ENCODE assay signal across 9 cellular contexts in the genomic region with DNA sequence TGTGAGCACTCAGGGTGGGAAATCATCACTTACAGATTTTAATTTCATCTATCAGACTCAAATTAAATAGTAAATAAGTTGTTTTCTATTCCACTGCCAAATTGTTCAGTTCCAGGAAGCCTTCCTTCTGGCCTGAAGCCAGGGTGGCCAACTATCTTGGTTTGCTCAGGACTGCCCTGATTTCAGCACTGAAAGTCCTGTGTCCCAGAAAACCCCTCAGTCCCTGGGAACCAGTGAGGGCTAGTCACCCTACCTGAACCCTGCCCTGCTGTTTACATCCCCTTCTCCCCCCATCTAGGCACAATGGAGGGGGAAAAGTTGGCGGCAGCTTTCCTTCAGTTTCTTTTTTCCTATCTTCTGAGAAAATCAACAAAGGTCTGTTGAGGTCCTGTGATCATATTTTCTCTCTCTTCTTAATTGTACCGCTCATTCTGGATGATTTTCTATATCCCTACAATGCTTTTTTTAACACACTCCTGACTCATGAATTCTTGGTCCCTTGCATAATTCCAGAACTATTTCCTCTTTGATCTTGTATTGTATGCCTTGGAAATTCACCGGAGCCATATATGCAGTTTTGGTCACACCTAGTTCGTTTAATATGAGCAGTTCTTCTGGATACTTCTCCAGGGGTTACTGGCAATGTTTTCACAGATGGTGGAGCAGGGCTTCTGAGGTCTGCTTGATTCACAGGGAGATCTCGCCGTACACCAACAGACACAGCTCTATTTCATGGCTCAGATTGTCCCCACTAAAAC.
A peak's percentile ranks its signal among the peaks of the same experiment; 100 is the strongest.
DNase-seq lines count a peak whose midpoint lies in the region; ATAC-seq, FAIRE-seq and TF ChIP-seq lines count a peak whose summit lies in the region.
"Had no signal": no experiment of that assay in that cellular context is flagged by ENCODE, and none has a peak within 500 bp of the region (broad histone marks: within the 10 kb centered on the region; RNA-seq: fewer than 3 reads in every experiment).

No MANE protein-coding gene starts in this region.

- POLR2A ChIA-PET in IMR-90 (lab: Charles Lee; ENCODE audit: unreplicated experiment): no interaction called here

- in situ Hi-C loops in IMR-90 (cut with MboI; ENCODE audit: low sequenced_read_pairs): no loop called here

- peak overlapping the region; percentile 78 for H2BK120ac ChIP-seq in IMR-90 (ENCODE audit: low read depth, low read length)

- H2AFZ ChIP-seq in IMR-90 (replicated peaks; ENCODE audit: low read length, poor library complexity): peak overlapping the region; percentile 70

- peak overlapping the region; percentile 25; the same call in 1 of the 2 replicates for H3K4me3 ChIP-seq in IMR-90 (ENCODE audit: insufficient read depth, low read depth, low read length)
- H3K4me3 ChIP-seq in bronchial epithelial cell (ENCODE audit: low read depth, low read length): no peak overlapping the region
- no peak overlapping the region for H3K4me3 ChIP-seq in kidney epithelial cell (ENCODE audit: low read depth, low read length)
- peak overlapping the region; percentile 55 for H3K4me3 ChIP-seq in thoracic aorta
- H3K4me3 ChIP-seq in Peyer's patch: no peak overlapping the region

- H3K14ac ChIP-seq in IMR-90 (replicated peaks; ENCODE audit: low read depth, low read length): peak overlapping the region; percentile 80

- H3K4me1 ChIP-seq in IMR-90 (ENCODE audit: control insufficient read depth, insufficient read depth, low read length) (peaks cover 19% of the 10 kb centered on the region), thoracic aorta (ENCODE audit: control insufficient read depth in 1 of 2, low read depth in 2 of 2) (peaks cover 18 to 37% of the 10 kb centered on the region in 2 donors), Peyer's patch (no peaks in the 10 kb centered on the region)

- H3K9me3 Mint-ChIP-seq in activated CD8-positive, alpha-beta memory T cell treated with anti-CD3 and anti-CD28 coated beads, Interleukin-2, amount 10 ng/mL, durations not matched to agents 7 days and 5 days (ENCODE audit: low read depth): no peaks in the 10 kb centered on the region
- H3K9me3 Mint-ChIP-seq: activated T-cell treated with anti-CD3 and anti-CD28 coated beads, Interleukin-2, amount 50 U/mL, for 24 hours had no signal

- peaks cover 4% of the 10 kb centered on the region for H3K36me3 Mint-ChIP-seq in activated CD8-positive, alpha-beta memory T cell treated with anti-CD3 and anti-CD28 coated beads, Interleukin-2, amount 10 ng/mL, durations not matched to agents 7 days and 5 days

- no peaks in the 10 kb centered on the region for H3K4me1 Mint-ChIP-seq in activated CD8-positive, alpha-beta memory T cell treated with anti-CD3 and anti-CD28 coated beads, Interleukin-2, amount 10 ng/mL, durations not matched to agents 7 days and 5 days

- H3K27me3 ChIP-seq in IMR-90 (ENCODE audit: control insufficient read depth, insufficient read depth, low read length) (no peaks in the 10 kb centered on the region), bronchial epithelial cell (ENCODE audit: control insufficient read depth, insufficient read depth, low read length) (no peaks in the 10 kb centered on the region), kidney epithelial cell (ENCODE audit: control insufficient read depth, insufficient read depth, low read length) (no peaks in the 10 kb centered on the region), thoracic aorta (replicated peaks; ENCODE audit: insufficient read depth) (no peaks in the 10 kb centered on the region), Peyer's patch (no peaks in the 10 kb centered on the region)

- peak overlapping the region; percentile 84 for H2AK5ac ChIP-seq in IMR-90 (ENCODE audit: low read depth, low read length)

- H3K9me1 ChIP-seq in IMR-90 (ENCODE audit: insufficient read depth, low read length): peaks cover 12% of the 10 kb centered on the region

- ATAC-seq in IMR-90 (ENCODE audit: low read depth) (peak; percentile 73), thoracic aorta (ENCODE audit: insufficient number of reproducible peaks, low FRiP score, low read depth) (peak; percentile 47), GM19328 (IDR thresholded peaks at IDR 0.05; ENCODE audit: unreplicated experiment) (no peak)
- ATAC-seq in activated CD8-positive, alpha-beta memory T cell treated with anti-CD3 and anti-CD28 coated beads, Interleukin-2, amount 10 ng/mL, durations not matched to agents 7 days and 5 days: no peak

- H3K27ac ChIP-seq in IMR-90 (ENCODE audit: insufficient read depth, low read length): peak overlapping the region; percentile 74
- peak overlapping the region; percentile 69 to 79 for H3K27ac ChIP-seq in thoracic aorta
- H3K27ac ChIP-seq in Peyer's patch: no peak overlapping the region

- peaks cover 18% of the 10 kb centered on the region for H3K27me3 Mint-ChIP-seq in activated CD8-positive, alpha-beta memory T cell treated with anti-CD3 and anti-CD28 coated beads, Interleukin-2, amount 10 ng/mL, durations not matched to agents 7 days and 5 days
- H3K27me3 Mint-ChIP-seq: activated T-cell treated with anti-CD3 and anti-CD28 coated beads, Interleukin-2, amount 50 U/mL, for 24 hours had no signal

- H3K36me3 ChIP-seq in IMR-90 (ENCODE audit: control insufficient read depth, insufficient read depth, low read length) (peaks cover 7% of the 10 kb centered on the region), bronchial epithelial cell (ENCODE audit: control insufficient read depth, insufficient read depth, low read length) (no peaks in the 10 kb centered on the region), kidney epithelial cell (ENCODE audit: control insufficient read depth, insufficient read depth, low read length) (no peaks in the 10 kb centered on the region), thoracic aorta (peaks cover 14% of the 10 kb centered on the region), Peyer's patch (no peaks in the 10 kb centered on the region)

- TF ChIP-seq CTCF in IMR-90 (conservative IDR thresholded peaks at IDR 0.05; ENCODE audit: low read depth, low read length) (no peak), bronchial epithelial cell (IDR thresholded peaks at IDR 0.05; ENCODE audit: insufficient read depth, low read length, severe bottlenecking) (no peak), kidney epithelial cell (IDR thresholded peaks at IDR 0.05; ENCODE audit: insufficient read depth, low read length, poor library complexity, severe bottlenecking) (no peak), thoracic aorta (IDR thresholded peaks at IDR 0.05) (no peak), Peyer's patch (IDR thresholded peaks at IDR 0.05) (no peak)

- peak overlapping the region; percentile 78 for H2BK20ac ChIP-seq in IMR-90 (ENCODE audit: low read depth, low read length)

- peak overlapping the region; percentile 96 for H3K18ac ChIP-seq in IMR-90 (ENCODE audit: low read depth, low read length)

- 0% methylated on average over 1 of the region's 6 CpGs; no CpG with 5 or more reads in 1 of the 2 experiments for WGBS in IMR-90 (ENCODE audit: extremely low coverage in 2 of 2, insufficient read length in 1 of 2), 2 experiments

- peak overlapping the region in 1 of 2 experiments; percentile 81; a peak in 3 of 4 replicates for H4K8ac ChIP-seq in IMR-90 (ENCODE audit: low read depth in 2 of 2, low read length in 2 of 2)

- peak overlapping the region; percentile 96 for H2BK5ac ChIP-seq in IMR-90 (ENCODE audit: low read depth, low read length, poor library complexity, severe bottlenecking)

- peaks cover 0 to 36% of the 10 kb centered on the region in 2 experiments; a peak in 3 of 4 replicates for H3K79me1 ChIP-seq in IMR-90 (ENCODE audit: low read depth in 1 of 2, low read length in 2 of 2)

- TF ChIP-seq POLR2A in IMR-90 (IDR thresholded peaks at IDR 0.05; ENCODE audit: low read depth, low read length): no peak
- no peak for TF ChIP-seq POLR2A in Peyer's patch (IDR thresholded peaks at IDR 0.05)

- H2BK15ac ChIP-seq in IMR-90 (ENCODE audit: low read depth, low read length): peak overlapping the region; percentile 38; the same call in 1 of the 3 replicates

- no peak for TF ChIP-seq RAD21 in IMR-90 (IDR thresholded peaks at IDR 0.05; ENCODE audit: low read length)

- peak overlapping the region; percentile 51; the same call in 1 of the 2 replicates for H3K56ac ChIP-seq in IMR-90 (ENCODE audit: extremely low read depth, insufficient read depth, low read length)

- peak overlapping the region; percentile 50 for H2AK9ac ChIP-seq in IMR-90 (replicated peaks; ENCODE audit: low read depth, low read length, poor library complexity)

- H3K4ac ChIP-seq in IMR-90 (ENCODE audit: low read depth, low read length): peak overlapping the region; percentile 93

- peak overlapping the region; percentile 94 for H3K4me2 ChIP-seq in IMR-90 (ENCODE audit: low read depth, low read length)

- no peak overlapping the region for H3K27ac Mint-ChIP-seq in activated CD8-positive, alpha-beta memory T cell treated with anti-CD3 and anti-CD28 coated beads, Interleukin-2, amount 10 ng/mL, durations not matched to agents 7 days and 5 days
- H3K27ac Mint-ChIP-seq: activated T-cell treated with anti-CD3 and anti-CD28 coated beads, Interleukin-2, amount 50 U/mL, for 24 hours had no signal

- H4K20me1 ChIP-seq in IMR-90 (ENCODE audit: insufficient read depth, low read length): no peaks in the 10 kb centered on the region

- H3K23ac ChIP-seq in IMR-90 (ENCODE audit: low read depth, low read length): peak overlapping the region; percentile 90

- H3K4me3 Mint-ChIP-seq in activated CD8-positive, alpha-beta memory T cell treated with anti-CD3 and anti-CD28 coated beads, Interleukin-2, amount 10 ng/mL, durations not matched to agents 7 days and 5 days: no peak overlapping the region
- H3K4me3 Mint-ChIP-seq: activated T-cell treated with anti-CD3 and anti-CD28 coated beads, Interleukin-2, amount 50 U/mL, for 24 hours had no signal

- no TSS peak for BruUV-seq in IMR-90 (replicated peaks; lab: Mats Ljungman, UMichigan)

- intact Hi-C loops in IMR-90 (cut with micrococcal nuclease): no loop called here

- peak overlapping the region; percentile 72 for H4K5ac ChIP-seq in IMR-90 (ENCODE audit: low read depth, low read length)

- DNase-seq in IMR-90 (peak; percentile 88), bronchial epithelial cell (ENCODE audit: low read depth) (peak; percentile 84), kidney epithelial cell (ENCODE audit: low read depth) (peak; percentile 61), thoracic aorta (ENCODE audit: low spot score) (no peak), HuH-7 (ENCODE audit: low spot score) (no peak), Peyer's patch (no peak)
- no peak for DNase-seq in activated CD8-positive, alpha-beta memory T cell treated with anti-CD3 and anti-CD28 coated beads, Interleukin-2, amount 10 ng/mL, durations not matched to agents 7 days and 5 days
- DNase-seq: activated T-cell treated with anti-CD3 and anti-CD28 coated beads, Interleukin-2, amount 50 U/mL, for 24 hours had no signal

- H3K9me3 ChIP-seq in IMR-90 (ENCODE audit: control insufficient read depth, insufficient read depth, low read length) (no peaks in the 10 kb centered on the region), thoracic aorta (no peaks in the 10 kb centered on the region), Peyer's patch (no peaks in the 10 kb centered on the region)

- dilution Hi-C loops in IMR-90 (cut with HindIII; ENCODE audit: low sequenced_read_pairs, unreplicated experiment): no loop called here

- H3K9ac ChIP-seq in IMR-90 (ENCODE audit: low read depth, low read length): peak overlapping the region; percentile 25; the same call in 1 of the 2 replicates

- peak overlapping the region; percentile 80 for H4K91ac ChIP-seq in IMR-90 (ENCODE audit: insufficient read depth, low read depth, low read length)

- CTCF ChIA-PET in IMR-90 (lab: Yijun Ruan, JAX): no interaction called here
- CTCF ChIA-PET in activated CD8-positive, alpha-beta memory T cell treated with anti-CD3 and anti-CD28 coated beads, Interleukin-2, amount 10 ng/mL, durations not matched to agents 7 days and 5 days (lab: Charles Lee): no interaction called here

- no peak for FAIRE-seq in bronchial epithelial cell (lab: Jason Lieb, UNC)

Comparison
In these comparisons a context has a peak if more than half of its experiments do, and no peak if none do; other contexts are left out.
1. ATAC-seq: peak in IMR-90 (single experiment) and thoracic aorta (single experiment); none in GM19328 (single experiment) and activated CD8-positive, alpha-beta memory T cell treated with anti-CD3 and anti-CD28 coated beads, Interleukin-2, amount 10 ng/mL, durations not matched to agents 7 days and 5 days (single experiment).
2. DNase-seq: peak in IMR-90 (single experiment), bronchial epithelial cell (single experiment) and kidney epithelial cell (single experiment); none in thoracic aorta (single experiment), HuH-7 (single experiment), Peyer's patch (0 of 3) and activated CD8-positive, alpha-beta memory T cell treated with anti-CD3 and anti-CD28 coated beads, Interleukin-2, amount 10 ng/mL, durations not matched to agents 7 days and 5 days (single experiment).
3. H3K27ac ChIP-seq: peak in IMR-90 (single experiment) and thoracic aorta (2 of 2); none in Peyer's patch (0 of 4).
4. H3K4me3 ChIP-seq: peak in IMR-90 (single experiment) and thoracic aorta (single experiment); none in bronchial epithelial cell (single experiment), kidney epithelial cell (single experiment) and Peyer's patch (0 of 4).